21 cellular contexts compared by ENCODE assay signal in genomic region chr17:36597229-36597628, GRCh38.
DNase-seq lines count a peak whose midpoint lies in the region; ATAC-seq and TF ChIP-seq lines count a peak whose summit lies in the region.
"Had no signal": no experiment of that assay in that cellular context is flagged by ENCODE, and none has a peak within 500 bp of the region (broad histone marks: within the 10 kb centered on the region; RNA-seq: fewer than 3 reads in every experiment).

No MANE protein-coding gene starts in this region.

- peaks cover 14 to 28% of the 10 kb centered on the region in 2 donors for H3K36me3 ChIP-seq in duodenal mucosa (ENCODE audit: control insufficient read depth in 1 of 2, insufficient read depth in 2 of 2, low read length in 2 of 2)

- no peak for TF ChIP-seq CTCF in nephron (IDR thresholded peaks at IDR 0.05; ENCODE audit: unreplicated experiment in 3 of 3)

- H3K4me1 ChIP-seq in duodenal mucosa (ENCODE audit: control insufficient read depth in 1 of 2, insufficient read depth in 2 of 2, low read length in 2 of 2): peaks cover 60 to 72% of the 10 kb centered on the region in 2 donors

- peak overlapping the region; percentile 51 for H3K27ac ChIP-seq in duodenal mucosa (ENCODE audit: low read depth, low read length)

- H3K27me3 Mint-ChIP-seq in nephron (ENCODE audit: low read depth): no peaks in the 10 kb centered on the region
- H3K27me3 Mint-ChIP-seq: B cell; CD4-positive, CD25-positive, alpha-beta regulatory T cell; IgD-negative memory B cell had no signal

- H3K9ac ChIP-seq in duodenal mucosa (ENCODE audit: low read depth in 1 of 2, low read length in 2 of 2): peak overlapping the region; percentile 16 to 53

- H3K4me1 Mint-ChIP-seq in nephron: peaks cover 25% of the 10 kb centered on the region

- H3K9me3 Mint-ChIP-seq in nephron: no peaks in the 10 kb centered on the region
- H3K9me3 Mint-ChIP-seq: IgD-negative memory B cell had no signal

- H3K27me3 ChIP-seq in duodenal mucosa (ENCODE audit: control insufficient read depth in 1 of 2, insufficient read depth in 2 of 2, low read length in 2 of 2): no peaks in the 10 kb centered on the region
- H3K27me3 ChIP-seq: MG63 had no signal

- peaks cover 9% of the 10 kb centered on the region for H3K36me3 Mint-ChIP-seq in nephron (ENCODE audit: low read depth)
- H3K36me3 Mint-ChIP-seq: CD4-positive, CD25-positive, alpha-beta regulatory T cell had no signal

- H3K27ac Mint-ChIP-seq in nephron: peak overlapping the region in 1 of 3 experiments; percentile 34
- H3K27ac Mint-ChIP-seq: B cell had no signal

- H3K9me3 ChIP-seq in duodenal mucosa (ENCODE audit: control insufficient read depth in 1 of 2, low read length in 2 of 2): no peaks in the 10 kb centered on the region
- H3K9me3 ChIP-seq: MG63 had no signal

- H3K4me3 ChIP-seq in duodenal mucosa (ENCODE audit: low read depth in 1 of 2, low read length in 2 of 2): peak overlapping the region; percentile 4 to 41
- H3K4me3 ChIP-seq: MG63 had no signal

- DNase-seq in activated effector memory CD4-positive, alpha-beta T cell treated with anti-CD3 and anti-CD28 coated beads, Interleukin-2, amount 50 U/mL, for 16 hours: peak; percentile 54
- no peak for DNase-seq in activated effector memory CD4-positive, alpha-beta T cell treated with Interleukin-2 at 50 U/mL for 16 hours
- no peak for DNase-seq in HK-2 (ENCODE audit: unreplicated experiment)
- DNase-seq in activated CD4-positive, alpha-beta T cell treated with anti-CD3 and anti-CD28 coated beads, Interleukin-2, amount 50 U/mL, for 48 hours: no peak
- DNase-seq: CD4-positive, CD25-positive, alpha-beta regulatory T cell; DMS153; GF-D8; Kasumi-1; MG63; NCI-H1048; NCI-H1436; NCI-H1930; NCI-H345; NCI-H524 treated with DMSO at 0.1 percent for 48 hours; PC-3; SIG-M5 had no signal

- H3K4me3 Mint-ChIP-seq in nephron: peak overlapping the region in 2 of 3 experiments; percentile 33 to 62

- no peak for ATAC-seq in GM21723 (IDR thresholded peaks at IDR 0.05; ENCODE audit: unreplicated experiment)
- ATAC-seq: PC-3 had no signal
